Comparison of ENCODE assay signal across 1 cellular context in the genomic region with DNA sequence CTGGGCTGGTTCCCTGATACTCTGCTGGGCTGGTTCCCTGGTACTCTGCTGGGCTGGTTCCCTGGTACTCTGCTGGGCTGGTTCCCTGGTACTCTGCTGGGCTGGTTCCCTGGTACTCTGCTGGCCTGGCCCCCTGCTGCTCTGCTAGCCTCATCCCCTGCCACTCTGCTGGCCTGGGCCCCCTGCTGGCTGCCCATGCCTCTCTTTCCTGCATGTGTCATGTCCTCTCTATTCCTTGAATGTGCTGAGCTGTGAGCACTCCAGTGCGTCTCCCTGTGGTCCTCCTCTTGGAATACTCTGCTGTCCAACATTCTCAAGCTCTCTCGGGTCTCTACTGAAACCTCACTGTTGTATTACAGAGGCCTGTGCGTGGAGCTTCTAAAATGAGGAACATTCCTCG.
TF ChIP-seq lines count a peak whose summit lies in the region.

No MANE protein-coding gene starts in this region.

TF ChIP-seq in SK-N-SH treated with all-trans-retinoic acid at 6 μM for 48 hours, 23 proteins besides CTCF, POLR2A, EP300 and RAD21 (continued from another document):
- TF ChIP-seq, protein P1, sequence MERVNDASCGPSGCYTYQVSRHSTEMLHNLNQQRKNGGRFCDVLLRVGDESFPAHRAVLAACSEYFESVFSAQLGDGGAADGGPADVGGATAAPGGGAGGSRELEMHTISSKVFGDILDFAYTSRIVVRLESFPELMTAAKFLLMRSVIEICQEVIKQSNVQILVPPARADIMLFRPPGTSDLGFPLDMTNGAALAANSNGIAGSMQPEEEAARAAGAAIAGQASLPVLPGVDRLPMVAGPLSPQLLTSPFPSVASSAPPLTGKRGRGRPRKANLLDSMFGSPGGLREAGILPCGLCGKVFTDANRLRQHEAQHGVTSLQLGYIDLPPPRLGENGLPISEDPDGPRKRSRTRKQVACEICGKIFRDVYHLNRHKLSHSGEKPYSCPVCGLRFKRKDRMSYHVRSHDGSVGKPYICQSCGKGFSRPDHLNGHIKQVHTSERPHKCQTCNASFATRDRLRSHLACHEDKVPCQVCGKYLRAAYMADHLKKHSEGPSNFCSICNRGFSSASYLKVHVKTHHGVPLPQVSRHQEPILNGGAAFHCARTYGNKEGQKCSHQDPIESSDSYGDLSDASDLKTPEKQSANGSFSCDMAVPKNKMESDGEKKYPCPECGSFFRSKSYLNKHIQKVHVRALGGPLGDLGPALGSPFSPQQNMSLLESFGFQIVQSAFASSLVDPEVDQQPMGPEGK (CRISPR knock-in tag; IDR thresholded peaks at IDR 0.05; ENCODE audit: borderline replicate concordance): no peak
